In genomic region chr2:86808315-86809161, GRCh38 we compare ENCODE assay signal across 8 cellular contexts.
DNase-seq lines count a peak whose midpoint lies in the region; ATAC-seq lines count a peak whose summit lies in the region.

No MANE protein-coding gene starts in this region.

- no peak overlapping the region for H3K27ac ChIP-seq in HUES6 (ENCODE audit: low read depth, low read length)

- H3K9ac ChIP-seq in HUES6 (ENCODE audit: low read length): peak overlapping the region; percentile 18

- peaks cover 5% of the 10 kb centered on the region; the same call in 1 of the 2 replicates for H3K4me1 ChIP-seq in HUES6 (ENCODE audit: control insufficient read depth, insufficient read depth, low read length)

- peak; percentile 86 for ATAC-seq in GM21423 (IDR thresholded peaks at IDR 0.05; ENCODE audit: unreplicated experiment)

- peaks cover 38% of the 10 kb centered on the region for H3K27me3 ChIP-seq in HUES6 (ENCODE audit: control insufficient read depth, insufficient read depth, low read length)

- DNase-seq in COLO829 (ENCODE audit: low spot score) (peak; percentile 91), NOMO-1 treated with dmso at 0.1 percent for 144 hours (lab: John Stamatoyannopoulos, UW; ENCODE audit: unreplicated experiment) (peak; percentile 85), epidermal melanocyte (ENCODE audit: insufficient read length, low spot score) (peak; percentile 93), midbrain (lab: John Stamatoyannopoulos, UW) (peak; percentile 76)
- peak; percentile 97 for DNase-seq in activated CD8-positive, alpha-beta memory T cell treated with anti-CD3 and anti-CD28 coated beads, Interleukin-2, amount 50 U/mL, for 4 hours
- DNase-seq in stimulated activated CD8-positive, alpha-beta memory T cell treated with anti-CD3 and anti-CD28 coated beads, Interleukin-15, amount 100 ng/mL, for 4 hours (ENCODE audit: low read depth in 2 of 2): peak; percentile 91 to 92

- no peaks in the 10 kb centered on the region for H3K36me3 ChIP-seq in HUES6 (ENCODE audit: control insufficient read depth, insufficient read depth, low read length)

- peak overlapping the region; percentile 67 for H3K4me3 ChIP-seq in HUES6 (ENCODE audit: low read depth, low read length)

- H3K9me3 ChIP-seq in HUES6 (ENCODE audit: control insufficient read depth, insufficient read depth, low read depth, low read length): no peaks in the 10 kb centered on the region
